Comparison of ENCODE assay signal across 1 cellular context in the genomic region with DNA sequence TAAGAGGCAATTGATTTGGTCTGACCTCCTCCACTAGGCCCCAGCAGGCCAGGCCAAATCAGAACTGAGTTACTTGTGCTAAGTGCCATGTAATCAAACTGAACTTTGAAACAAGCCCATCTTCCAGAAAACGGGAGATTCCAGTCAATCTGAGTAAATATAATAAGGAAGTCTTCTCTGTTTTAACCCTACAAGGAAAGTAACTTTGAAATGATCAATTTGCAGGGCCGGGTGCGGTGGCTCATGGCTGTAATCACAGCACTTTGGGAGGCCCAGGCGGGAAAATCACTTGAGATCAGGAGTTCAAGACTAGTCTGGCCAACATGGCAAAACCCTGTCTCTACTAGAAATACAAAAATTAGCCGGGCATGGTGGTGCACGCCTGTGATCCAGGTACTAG.
TF ChIP-seq lines count a peak whose summit lies in the region.

No MANE protein-coding gene starts in this region.

TF ChIP-seq in A549, 52 proteins besides CTCF, POLR2A, EP300 and RAD21 (continued from another document):
- TF ChIP-seq, protein P1, sequence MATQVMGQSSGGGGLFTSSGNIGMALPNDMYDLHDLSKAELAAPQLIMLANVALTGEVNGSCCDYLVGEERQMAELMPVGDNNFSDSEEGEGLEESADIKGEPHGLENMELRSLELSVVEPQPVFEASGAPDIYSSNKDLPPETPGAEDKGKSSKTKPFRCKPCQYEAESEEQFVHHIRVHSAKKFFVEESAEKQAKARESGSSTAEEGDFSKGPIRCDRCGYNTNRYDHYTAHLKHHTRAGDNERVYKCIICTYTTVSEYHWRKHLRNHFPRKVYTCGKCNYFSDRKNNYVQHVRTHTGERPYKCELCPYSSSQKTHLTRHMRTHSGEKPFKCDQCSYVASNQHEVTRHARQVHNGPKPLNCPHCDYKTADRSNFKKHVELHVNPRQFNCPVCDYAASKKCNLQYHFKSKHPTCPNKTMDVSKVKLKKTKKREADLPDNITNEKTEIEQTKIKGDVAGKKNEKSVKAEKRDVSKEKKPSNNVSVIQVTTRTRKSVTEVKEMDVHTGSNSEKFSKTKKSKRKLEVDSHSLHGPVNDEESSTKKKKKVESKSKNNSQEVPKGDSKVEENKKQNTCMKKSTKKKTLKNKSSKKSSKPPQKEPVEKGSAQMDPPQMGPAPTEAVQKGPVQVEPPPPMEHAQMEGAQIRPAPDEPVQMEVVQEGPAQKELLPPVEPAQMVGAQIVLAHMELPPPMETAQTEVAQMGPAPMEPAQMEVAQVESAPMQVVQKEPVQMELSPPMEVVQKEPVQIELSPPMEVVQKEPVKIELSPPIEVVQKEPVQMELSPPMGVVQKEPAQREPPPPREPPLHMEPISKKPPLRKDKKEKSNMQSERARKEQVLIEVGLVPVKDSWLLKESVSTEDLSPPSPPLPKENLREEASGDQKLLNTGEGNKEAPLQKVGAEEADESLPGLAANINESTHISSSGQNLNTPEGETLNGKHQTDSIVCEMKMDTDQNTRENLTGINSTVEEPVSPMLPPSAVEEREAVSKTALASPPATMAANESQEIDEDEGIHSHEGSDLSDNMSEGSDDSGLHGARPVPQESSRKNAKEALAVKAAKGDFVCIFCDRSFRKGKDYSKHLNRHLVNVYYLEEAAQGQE (IDR thresholded peaks at IDR 0.05), result no peak
- TF ChIP-seq ZSCAN20 (CRISPR knock-in tag; IDR thresholded peaks at IDR 0.05), result no peak
